In genomic region chr7:87345166-87345927, GRCh38 we compare ENCODE assay signal across 1 cellular context.
TF ChIP-seq lines count a peak whose summit lies in the region.

CROT (plus strand) TSS chr7:87345664; CDS start chr7:87349069, 3,405 bp downstream.

TF ChIP-seq in HepG2, 621 proteins besides CTCF, POLR2A, EP300 and RAD21 (continued from another document and continues in another):
- TF ChIP-seq ZBTB26 (CRISPR knock-in tag; IDR thresholded peaks at IDR 0.05; ENCODE audit: borderline replicate concordance) (no peak), FOXM1 (CRISPR knock-in tag; IDR thresholded peaks at IDR 0.05) (no peak), ZNF605 (CRISPR knock-in tag; IDR thresholded peaks at IDR 0.05) (peak; percentile 73; the same call in 1 of the 2 replicates), POLR2AphosphoS2 (IDR thresholded peaks at IDR 0.05; ENCODE audit: low read depth, low read length) (no peak), ZNF282 (IDR thresholded peaks at IDR 0.05; ENCODE audit: partially characterized antibody) (no peak), SAFB2 (CRISPR knock-in tag; IDR thresholded peaks at IDR 0.05; ENCODE audit: borderline replicate concordance, low read depth) (peak; percentile 92; the same call in 1 of the 2 replicates), ZSCAN22 (CRISPR knock-in tag; IDR thresholded peaks at IDR 0.05) (no peak), ZBTB8A (CRISPR knock-in tag; IDR thresholded peaks at IDR 0.05; ENCODE audit: borderline replicate concordance, low read depth) (no peak; the same call in 1 of the 2 replicates), ZNF713 (CRISPR knock-in tag; IDR thresholded peaks at IDR 0.05) (no peak), SUZ12 (IDR thresholded peaks at IDR 0.05; ENCODE audit: low read depth, low read length) (no peak), ZNF318 (CRISPR knock-in tag; IDR thresholded peaks at IDR 0.05) (no peak), ASH2L (IDR thresholded peaks at IDR 0.05; ENCODE audit: insufficient read length, low read depth, low read length) (peak; percentile 85), E2F5 (CRISPR knock-in tag; conservative IDR thresholded peaks at IDR 0.05) (peak; percentile 26; the same call in 1 of the 2 replicates), MNT (IDR thresholded peaks at IDR 0.05) (no peak), ZNF337 (CRISPR knock-in tag; IDR thresholded peaks at IDR 0.05; ENCODE audit: borderline replicate concordance, low read depth) (no peak), ARID5B (CRISPR knock-in tag; IDR thresholded peaks at IDR 0.05) (0 out of 2 replicates have a peak, but pooled peaks have one; percentile 54), RFXANK (CRISPR knock-in tag; IDR thresholded peaks at IDR 0.05) (no peak), MLLT10 (CRISPR knock-in tag; IDR thresholded peaks at IDR 0.05) (no peak), HNRNPLL (IDR thresholded peaks at IDR 0.05; ENCODE audit: low read depth, low read length, poor library complexity, severe bottlenecking) (peak; percentile 75), ZMYM2 (CRISPR knock-in tag; IDR thresholded peaks at IDR 0.05) (peak; percentile 64), ZBTB4 (CRISPR knock-in tag; IDR thresholded peaks at IDR 0.05; ENCODE audit: borderline replicate concordance) (peak; percentile 94; the same call in 1 of the 2 replicates), YY1 (IDR thresholded peaks at IDR 0.05; ENCODE audit: insufficient read depth, insufficient replicate concordance, low read depth, low read length) (no peak), ATF2 (CRISPR knock-in tag; IDR thresholded peaks at IDR 0.05) (peak; percentile 47; the same call in 1 of the 2 replicates), ZNF652 (CRISPR knock-in tag; IDR thresholded peaks at IDR 0.05; ENCODE audit: borderline replicate concordance, low read depth) (no peak), KLF13 (CRISPR knock-in tag; IDR thresholded peaks at IDR 0.05) (no peak), GATAD2A (CRISPR knock-in tag; IDR thresholded peaks at IDR 0.05) (no peak), THYN1 (CRISPR knock-in tag; IDR thresholded peaks at IDR 0.05; ENCODE audit: borderline replicate concordance, low read depth) (no peak), TRAFD1 (CRISPR knock-in tag; IDR thresholded peaks at IDR 0.05; ENCODE audit: borderline replicate concordance) (no peak), ZMAT5 (CRISPR knock-in tag; IDR thresholded peaks at IDR 0.05; ENCODE audit: borderline replicate concordance, low read depth) (no peak), PAF1 (CRISPR knock-in tag; IDR thresholded peaks at IDR 0.05) (no peak), CENPT (CRISPR knock-in tag; IDR thresholded peaks at IDR 0.05; ENCODE audit: low read depth) (no peak), ARID2 (CRISPR knock-in tag; IDR thresholded peaks at IDR 0.05; ENCODE audit: borderline replicate concordance) (no peak), ZBTB7B (CRISPR knock-in tag; IDR thresholded peaks at IDR 0.05) (peak; percentile 75; the same call in 1 of the 2 replicates), TRIM24 (CRISPR knock-in tag; IDR thresholded peaks at IDR 0.05) (no peak)
